In the genomic region with DNA sequence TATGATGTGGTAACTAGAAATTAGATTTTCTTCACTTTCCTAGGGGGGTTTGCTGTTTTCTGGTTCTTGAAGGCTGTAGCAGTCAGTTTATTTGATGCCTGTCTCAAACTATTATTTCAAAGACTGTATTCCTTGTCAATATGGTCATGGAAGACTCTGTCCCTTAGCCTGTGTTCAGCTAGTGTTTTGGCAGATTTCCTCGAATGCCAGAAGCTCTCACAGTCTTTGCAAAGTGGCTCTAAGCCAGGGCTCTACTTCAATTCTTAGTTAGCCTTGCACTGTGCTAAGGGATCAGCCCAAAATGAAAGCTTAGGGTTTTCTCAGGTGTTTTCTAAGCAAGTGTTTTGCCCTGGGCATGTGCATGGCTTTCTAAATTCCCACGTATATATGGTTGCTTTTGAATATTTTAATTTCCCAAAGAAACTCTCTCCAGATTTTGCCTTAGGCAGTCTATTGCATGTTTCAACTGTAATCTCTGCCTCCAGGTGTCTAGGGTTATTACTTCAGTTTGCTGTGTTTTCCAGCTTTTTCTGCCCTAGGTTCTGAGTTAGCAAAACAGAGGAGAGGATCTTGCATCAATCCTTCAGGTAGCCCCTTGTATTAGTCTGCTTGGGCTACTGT, we compare ENCODE assay signal across 27 cellular contexts. TPM values are rescaled to one million over a fixed set of nuclear protein-coding genes. Genes with fewer than 3 reads are reported as not detected.
DNase-seq lines count a peak whose midpoint lies in the region; ATAC-seq and TF ChIP-seq lines count a peak whose summit lies in the region.
"Had no signal": no experiment of that assay in that cellular context is flagged by ENCODE, and none has a peak within 500 bp of the region (broad histone marks: within the 10 kb centered on the region; RNA-seq: fewer than 3 reads in every experiment).

No MANE protein-coding gene starts in this region.

- H3K9me3 Mint-ChIP-seq in CD8-positive, alpha-beta memory T cell = peaks cover 8 to 21% (median 11%) of the 10 kb centered on the region in 5 donors

- RAD21 ChIA-PET in HCT116 (lab: Charles Lee; ENCODE audit: low non-redundant PET in 1 of 2, low total read pairs in 2 of 2, uncharacterized antibody in 2 of 2, unreplicated experiment in 2 of 2) = no interaction called here

- H3K4me2 ChIP-seq in HCT116 (ENCODE audit: low read length) (no peak overlapping the region), neuronal stem cell (ENCODE audit: insufficient read depth, low read length, poor library complexity, severe bottlenecking) (no peak overlapping the region)

- H2AK5ac ChIP-seq in neuronal stem cell (ENCODE audit: low read depth, low read length) = no peak overlapping the region

- no peaks in the 10 kb centered on the region for H3K27me3 ChIP-seq in HCT116 (ENCODE audit: insufficient read depth, low read length)
- H3K27me3 ChIP-seq in adipocyte (replicated peaks; ENCODE audit: control insufficient read depth, insufficient read depth, low read length) = no peaks in the 10 kb centered on the region
- H3K27me3 ChIP-seq in neuronal stem cell (ENCODE audit: control insufficient read depth in 3 of 3, insufficient read depth in 3 of 3, low read depth in 1 of 3, low read length in 3 of 3) = no peaks in the 10 kb centered on the region
- no peaks in the 10 kb centered on the region for H3K27me3 ChIP-seq in CD8-positive, alpha-beta memory T cell (ENCODE audit: insufficient read depth, low read length, poor library complexity, severe bottlenecking)
- no peaks in the 10 kb centered on the region for H3K27me3 ChIP-seq in colonic mucosa
- H3K27me3 ChIP-seq: esophagus squamous epithelium, MG63, spleen, thyroid gland had no signal

- H2BK120ac ChIP-seq in neuronal stem cell (ENCODE audit: low read depth, low read length) = no peak overlapping the region

- H2BK15ac ChIP-seq in neuronal stem cell (ENCODE audit: low read length) = no peak overlapping the region

- H4K20me1 ChIP-seq in HCT116 (ENCODE audit: insufficient read depth) = no peaks in the 10 kb centered on the region

- TF ChIP-seq CTCF in HCT116 (IDR thresholded peaks at IDR 0.05 in 2 of 3, conservative IDR thresholded peaks at IDR 0.05 in 1 of 3; ENCODE audit: borderline replicate concordance in 1 of 3, insufficient read depth in 1 of 3, low read depth in 2 of 3, low read length in 2 of 3) (no peak), colonic mucosa (IDR thresholded peaks at IDR 0.05) (no peak)

- H3K4me1 Mint-ChIP-seq in CD8-positive, alpha-beta memory T cell = peaks cover 8 to 33% (median 12%) of the 10 kb centered on the region in 3 donors

- H3K4me3 ChIP-seq in HCT116 (replicated peaks in 1 of 2; ENCODE audit: low read depth in 1 of 2, low read length in 2 of 2) (no peak overlapping the region), adipocyte (ENCODE audit: low read length) (peak overlapping the region; percentile 1), neuronal stem cell (ENCODE audit: low read length in 2 of 2) (no peak overlapping the region), colonic mucosa (no peak overlapping the region)
- H3K4me3 ChIP-seq in CD8-positive, alpha-beta memory T cell (ENCODE audit: low read length) = no peak overlapping the region
- H3K4me3 ChIP-seq: esophagus squamous epithelium, GM23338, left ventricle myocardium inferior, MG63, mucosa of descending colon, SK-N-MC, spleen, thyroid gland had no signal

- H3K27ac ChIP-seq in HCT116 (ENCODE audit: low read depth, low read length) = no peak overlapping the region
- H3K27ac ChIP-seq in neuronal stem cell (replicated peaks; ENCODE audit: low read length) = peak overlapping the region; percentile 78
- no peak overlapping the region for H3K27ac ChIP-seq in CD8-positive, alpha-beta memory T cell (ENCODE audit: low read depth, low read length)
- H3K27ac ChIP-seq in colonic mucosa = no peak overlapping the region
- H3K27ac ChIP-seq: HL-60, left ventricle myocardium inferior, SK-N-MC, spleen, thyroid gland, VCaP had no signal

- no peak for DNase-seq in HCT116 (ENCODE audit: low read depth, low spot score)
- DNase-seq in adipocyte (ENCODE audit: low read depth) = peak; percentile 13
- peak; percentile 52 for DNase-seq in fibroblast of peridontal ligament (ENCODE audit: extremely low read depth)
- no peak for DNase-seq in neuronal stem cell (ENCODE audit: low spot score)
- no peak for DNase-seq in CD8-positive, alpha-beta memory T cell
- DNase-seq in colonic mucosa = no peak
- no peak for DNase-seq in retina
- DNase-seq: activated CD4-positive, alpha-beta T cell treated with anti-CD3 and anti-CD28 coated beads, Interleukin-2, amount 10 ng/mL, durations not matched to agents 7 days and 5 days; DND-41; effector memory CD8-positive, alpha-beta T cell; esophagus squamous epithelium; left ventricle myocardium inferior; MG63; mucosa of descending colon; NCI-H146; NCI-H510A treated with DMSO at 0.1 percent for 48 hours; spleen; stimulated activated CD4-positive, alpha-beta T cell treated with anti-CD3 and anti-CD28 coated beads, Interleukin-4, amount 100 ng/mL, for 24 hours; stimulated activated naive CD8-positive, alpha-beta T cell treated with anti-CD3 and anti-CD28 coated beads, Interleukin-15, Interleukin-2, amounts not matched to agents 100 U/mL and 50 U/mL, for 24 hours; T-helper 17 cell; thyroid gland had no signal

- no peak for TF ChIP-seq RAD21 in HCT116 (IDR thresholded peaks at IDR 0.05; ENCODE audit: low read depth)

- peaks cover 8 to 41% (median 17%) of the 10 kb centered on the region in 3 donors for H3K36me3 Mint-ChIP-seq in CD8-positive, alpha-beta memory T cell

- no peak for ATAC-seq in HCT116
- ATAC-seq in HG02571 (IDR thresholded peaks at IDR 0.05; ENCODE audit: unreplicated experiment) = no peak
- ATAC-seq: activated naive CD4-positive, alpha-beta T cell treated with anti-CD3 and anti-CD28 coated beads, Interleukin-2, amount 50 U/mL, for 72 hours; effector memory CD8-positive, alpha-beta T cell; mucosa of descending colon; stimulated activated naive CD8-positive, alpha-beta T cell treated with anti-CD3 and anti-CD28 coated beads, Interleukin-15, Interleukin-2, amounts not matched to agents 100 U/mL and 50 U/mL, for 24 hours; T-helper 17 cell had no signal

- intact Hi-C loops in HCT116 (cut with micrococcal nuclease) (no loop called here), colonic mucosa (cut with DNase I) (no loop called here)

- no peak overlapping the region for H3K4me3 Mint-ChIP-seq in CD8-positive, alpha-beta memory T cell
- H3K4me3 Mint-ChIP-seq: activated CD4-positive, alpha-beta T cell treated with anti-CD3 and anti-CD28 coated beads, Interleukin-2, amount 10 ng/mL, durations not matched to agents 7 days and 5 days; effector memory CD8-positive, alpha-beta T cell; GM23338; T-helper 17 cell had no signal

- H3K4ac ChIP-seq in neuronal stem cell (ENCODE audit: low read length) = no peak overlapping the region

- TF ChIP-seq POLR2A in HCT116 (IDR thresholded peaks at IDR 0.05; ENCODE audit: borderline replicate concordance, extremely low read depth, insufficient read depth, insufficient read length) = no peak

- H3K36me3 ChIP-seq in HCT116 (ENCODE audit: control insufficient read depth in 1 of 2, insufficient read depth in 2 of 2, low read length in 2 of 2) = no peaks in the 10 kb centered on the region
- peaks cover 5% of the 10 kb centered on the region for H3K36me3 ChIP-seq in adipocyte (ENCODE audit: control insufficient read depth, insufficient read depth, low read length, severe bottlenecking)
- H3K36me3 ChIP-seq in neuronal stem cell (replicated peaks in 1 of 2; ENCODE audit: control insufficient read depth in 2 of 2, insufficient read depth in 2 of 2, low read length in 2 of 2) = peaks cover 0 to 1% of the 10 kb centered on the region in 2 donors
- no peaks in the 10 kb centered on the region for H3K36me3 ChIP-seq in CD8-positive, alpha-beta memory T cell (ENCODE audit: insufficient read depth, low read length)
- no peaks in the 10 kb centered on the region for H3K36me3 ChIP-seq in colonic mucosa
- H3K36me3 ChIP-seq: esophagus squamous epithelium, left ventricle myocardium inferior, MG63, thyroid gland had no signal

- H3K18ac ChIP-seq in neuronal stem cell (ENCODE audit: low read length) = no peak overlapping the region

- H2BK12ac ChIP-seq in neuronal stem cell (ENCODE audit: low read length) = no peak overlapping the region

- H3K9me3 ChIP-seq in HCT116 (ENCODE audit: control insufficient read depth in 1 of 2, insufficient read depth in 1 of 2, low read depth in 1 of 2, low read length in 2 of 2) (0 out of 4 replicates have a peak, but pooled peaks cover 0 to 3% of the 10 kb centered on the region in 2 experiments), adipocyte (ENCODE audit: control insufficient read depth, low read length) (peaks cover 45% of the 10 kb centered on the region), neuronal stem cell (replicated peaks in 1 of 2; ENCODE audit: control insufficient read depth in 2 of 2, insufficient read depth in 1 of 2, low read depth in 1 of 2, low read length in 2 of 2) (peaks cover 0 to 3% of the 10 kb centered on the region in 2 donors), colonic mucosa (no peaks in the 10 kb centered on the region)
- no peaks in the 10 kb centered on the region for H3K9me3 ChIP-seq in CD8-positive, alpha-beta memory T cell (ENCODE audit: low read length)
- H3K9me3 ChIP-seq: esophagus squamous epithelium, mucosa of descending colon, thyroid gland had no signal

- peak overlapping the region in 2 of 8 donors; percentile 10 for H3K27ac Mint-ChIP-seq in CD8-positive, alpha-beta memory T cell
- H3K27ac Mint-ChIP-seq: activated CD4-positive, alpha-beta T cell treated with anti-CD3 and anti-CD28 coated beads, Interleukin-2, amount 10 ng/mL, durations not matched to agents 7 days and 5 days; activated naive CD4-positive, alpha-beta T cell treated with anti-CD3 and anti-CD28 coated beads, Interleukin-2, amount 50 U/mL, for 72 hours; GM23338; T-helper 17 cell had no signal

- BruUV-seq in HCT116 (replicated peaks; lab: Mats Ljungman, UMichigan) = no TSS peak

- no peak overlapping the region for H3K9ac ChIP-seq in HCT116 (ENCODE audit: low read length)
- no peak overlapping the region for H3K9ac ChIP-seq in adipocyte (ENCODE audit: low read length)
- no peak overlapping the region for H3K9ac ChIP-seq in neuronal stem cell (ENCODE audit: low read depth, low read length, poor library complexity)
- no peak overlapping the region for H3K9ac ChIP-seq in colonic mucosa (ENCODE audit: low read depth in 2 of 2, low read length in 2 of 2)

- H2AFZ ChIP-seq in HCT116 (ENCODE audit: low read depth, low read length, poor library complexity, severe bottlenecking) (peak overlapping the region; percentile 58), neuronal stem cell (ENCODE audit: low read length) (no peak overlapping the region)
- H2AFZ ChIP-seq: GM23338 had no signal

- no peaks in the 10 kb centered on the region for H3K79me1 ChIP-seq in neuronal stem cell (ENCODE audit: low read depth, low read length)

- no peak overlapping the region for H4K91ac ChIP-seq in neuronal stem cell (ENCODE audit: low read depth, low read length, poor library complexity)

- H3K14ac ChIP-seq in neuronal stem cell (ENCODE audit: low read length) = no peak overlapping the region

- CTCF ChIA-PET in HCT116 (lab: Charles Lee) = no interaction called here
- CTCF ChIA-PET in CD8-positive, alpha-beta memory T cell (lab: Charles Lee) = interaction anchor here (0.9 kb wide), 1 partner anchor 8 kb away, joined by 3 read pairs; no protein-coding TSS in a partner anchor

- no peaks in the 10 kb centered on the region for H3K27me3 Mint-ChIP-seq in CD8-positive, alpha-beta memory T cell
- H3K27me3 Mint-ChIP-seq: activated CD4-positive, alpha-beta T cell treated with anti-CD3 and anti-CD28 coated beads, Interleukin-2, amount 10 ng/mL, durations not matched to agents 7 days and 5 days; effector memory CD8-positive, alpha-beta T cell; T-helper 17 cell had no signal

- no peaks in the 10 kb centered on the region for H3K9me2 ChIP-seq in HCT116 (ENCODE audit: insufficient read depth)

- no peak overlapping the region for H2BK5ac ChIP-seq in neuronal stem cell (ENCODE audit: low read length)

- no peak overlapping the region for H3K23ac ChIP-seq in neuronal stem cell (ENCODE audit: low read depth, low read length, poor library complexity)

- no peak overlapping the region for H4K8ac ChIP-seq in neuronal stem cell (ENCODE audit: low read depth, low read length)

- no CpG with 5 or more reads among the region's 2 CpGs for WGBS in neuronal stem cell (ENCODE audit: extremely low coverage in 2 of 2, insufficient read length in 2 of 2, insufficient replicate concordance in 1 of 2), 2 donors

- POLR2A ChIA-PET in HCT116 (lab: Charles Lee) = no interaction called here
- POLR2A ChIA-PET in CD8-positive, alpha-beta memory T cell (lab: Charles Lee) = interaction anchor here (0.7 kb wide), 1 partner anchor 59 kb away, joined by 7 read pairs; no protein-coding TSS in a partner anchor

- H3K4me1 ChIP-seq in HCT116 (ENCODE audit: control insufficient read depth in 1 of 2, insufficient read depth in 2 of 2, low read length in 2 of 2) (peaks cover 29 to 43% of the 10 kb centered on the region in 2 experiments), adipocyte (ENCODE audit: control insufficient read depth, insufficient read depth, low read length) (peaks cover 29% of the 10 kb centered on the region), neuronal stem cell (ENCODE audit: control insufficient read depth in 2 of 2, insufficient read depth in 1 of 2, low read depth in 1 of 2, low read length in 2 of 2) (peaks cover 4 to 6% of the 10 kb centered on the region in 2 donors), colonic mucosa (no peaks in the 10 kb centered on the region)
- H3K4me1 ChIP-seq in CD8-positive, alpha-beta memory T cell (ENCODE audit: insufficient read depth, low read length) = no peaks in the 10 kb centered on the region
- H3K4me1 ChIP-seq: left ventricle myocardium inferior, thyroid gland had no signal

- no peaks in the 10 kb centered on the region for H3K79me2 ChIP-seq in HCT116 (ENCODE audit: insufficient read depth, low read length)

RNA-seq across cellular contexts. Expression of a gene that starts 7.2 kb away (rescaled TPM):
- total RNA-seq in HCT116 (2021; ENCODE audit: unreplicated experiment) = 27.2 TPM
- polyA plus RNA-seq in HCT116 (2012) = 6.4 and 9.2 TPM in 2 replicates
- polyA plus RNA-seq in neuronal stem cell (2013, experiment 1 of 2) = 19.7 TPM
- 19.2 TPM for polyA plus RNA-seq in neuronal stem cell (2013, experiment 2 of 2)
- total RNA-seq in CD8-positive, alpha-beta memory T cell = 10 to 100 TPM; 40.4 to 40.7 TPM
- 53.4 TPM for polyA plus RNA-seq in CD8-positive, alpha-beta memory T cell
- total RNA-seq in colonic mucosa = 10 to 100 TPM; 33.9 to 39.4 TPM

Comparison
In these comparisons a context has a peak if more than half of its experiments do, and no peak if none do; other contexts are left out.
1. DNase-seq: peak in adipocyte (single experiment) and fibroblast of peridontal ligament (single experiment); none in HCT116 (single experiment), neuronal stem cell (single experiment), CD8-positive, alpha-beta memory T cell (0 of 5), colonic mucosa (single experiment) and retina (single experiment).